ENCODE assay signal across 11 cellular contexts in genomic region chr3:52023860-52024764, GRCh38. TPM values are rescaled to one million over a fixed set of nuclear protein-coding genes. Genes with fewer than 3 reads are reported as not detected.
DNase-seq lines count a peak whose midpoint lies in the region; ATAC-seq and TF ChIP-seq lines count a peak whose summit lies in the region.
"Had no signal": no experiment of that assay in that cellular context is flagged by ENCODE, and none has a peak within 500 bp of the region (broad histone marks: within the 10 kb centered on the region; RNA-seq: fewer than 3 reads in every experiment).

No MANE protein-coding gene starts in this region.

- peak overlapping the region; percentile 37; the same call in 1 of the 2 replicates for H3K4me2 ChIP-seq in OCI-LY7 (ENCODE audit: low read length)
- H3K4me2 ChIP-seq in osteoblast (ENCODE audit: insufficient read depth, low read length): no peak overlapping the region

- intact Hi-C loops in OCI-LY7 (cut with micrococcal nuclease; ENCODE audit: unreplicated experiment): no loop called here

- DNase-seq in OCI-LY7 (ENCODE audit: low spot score) (peak; percentile 33), osteoblast (ENCODE audit: insufficient read length, low spot score, missing footprints) (no peak), KBM-7 (no peak), foreskin keratinocyte (no peak), midbrain (lab: John Stamatoyannopoulos, UW) (no peak)
- DNase-seq: central memory CD4-positive, alpha-beta T cell; hippocampal formation; SHP77 had no signal

- no peaks in the 10 kb centered on the region for H3K79me2 ChIP-seq in OCI-LY7 (ENCODE audit: insufficient read depth, low read depth, low read length)
- no peaks in the 10 kb centered on the region for H3K79me2 ChIP-seq in osteoblast (ENCODE audit: insufficient read depth, low read length)

- no peaks in the 10 kb centered on the region for H3K9me3 ChIP-seq in OCI-LY7 (ENCODE audit: low read length)
- H3K9me3 ChIP-seq in osteoblast (ENCODE audit: low read depth, low read length): no peaks in the 10 kb centered on the region

- H3K4me1 ChIP-seq in OCI-LY7 (ENCODE audit: insufficient read depth, low read length, poor library complexity, severe bottlenecking): peaks cover 9% of the 10 kb centered on the region
- peaks cover 32% of the 10 kb centered on the region for H3K4me1 ChIP-seq in osteoblast (ENCODE audit: insufficient read depth, low read length)
- H3K4me1 ChIP-seq in foreskin keratinocyte: no peaks in the 10 kb centered on the region

- TF ChIP-seq CTCF in OCI-LY7 (conservative IDR thresholded peaks at IDR 0.05; ENCODE audit: low read length) (no peak), osteoblast (IDR thresholded peaks at IDR 0.05; ENCODE audit: extremely low read depth, low read depth, low read length) (no peak), foreskin keratinocyte (conservative IDR thresholded peaks at IDR 0.05) (no peak)

- H3K27me3 ChIP-seq in osteoblast (ENCODE audit: insufficient read depth, low read length) (no peaks in the 10 kb centered on the region), foreskin keratinocyte (no peaks in the 10 kb centered on the region)

- in situ Hi-C loops in KBM-7 (cut with MboI; ENCODE audit: low pct_unique_long_range_greater_than_20kb, low sequenced_read_pairs): no loop called here

- peak overlapping the region; percentile 12; the same call in 1 of the 2 replicates for H2AFZ ChIP-seq in OCI-LY7 (ENCODE audit: low read length)
- H2AFZ ChIP-seq in osteoblast (ENCODE audit: low read length): peak overlapping the region; percentile 78

- no peaks in the 10 kb centered on the region for H4K20me1 ChIP-seq in OCI-LY7 (ENCODE audit: insufficient read depth, low read length)
- H4K20me1 ChIP-seq in osteoblast (ENCODE audit: insufficient read depth, low read length): no peaks in the 10 kb centered on the region

- H3K36me3 ChIP-seq in OCI-LY7 (ENCODE audit: insufficient read depth, low read length) (no peaks in the 10 kb centered on the region), osteoblast (ENCODE audit: insufficient read depth, low read length) (no peaks in the 10 kb centered on the region)

- POLR2A ChIA-PET in OCI-LY7 (lab: Charles Lee): interaction anchor here (0.6 to 1.3 kb wide), 2 partner anchors 33 to 94 kb away, joined by 3 to 6 read pairs; partner anchors contain the start of gene DUSP7

- no peak overlapping the region for H3K27ac ChIP-seq in OCI-LY7 (ENCODE audit: low read depth, low read length, poor library complexity, severe bottlenecking)
- H3K27ac ChIP-seq in osteoblast (ENCODE audit: low read depth, low read length): no peak overlapping the region
- no peak overlapping the region for H3K27ac ChIP-seq in foreskin keratinocyte

- H3K9me2 ChIP-seq in OCI-LY7 (ENCODE audit: insufficient read depth, low read length): no peaks in the 10 kb centered on the region

- no TSS peak for BruUV-seq in OCI-LY7 (replicated peaks; lab: Mats Ljungman, UMichigan)

- H3K4me3 ChIP-seq in OCI-LY7 (ENCODE audit: low read depth, low read length, poor library complexity, severe bottlenecking) (no peak overlapping the region), osteoblast (ENCODE audit: insufficient read depth, low read length) (no peak overlapping the region)

- ATAC-seq in GM18909 (IDR thresholded peaks at IDR 0.05; ENCODE audit: poor library complexity, unreplicated experiment): peak; percentile 79
- peak; percentile 64 for ATAC-seq in GM21825 (IDR thresholded peaks at IDR 0.05; ENCODE audit: unreplicated experiment)
- no peak for ATAC-seq in HG03378 (IDR thresholded peaks at IDR 0.05; ENCODE audit: unreplicated experiment)
- no peak for ATAC-seq in foreskin keratinocyte

- CTCF ChIA-PET in OCI-LY7 (lab: Charles Lee; ENCODE audit: unreplicated experiment): no interaction called here

RNA-seq across cellular contexts. Expression of gene RPL29, which starts 28.4 kb away (rescaled TPM):
- total RNA-seq in OCI-LY7 (2014; rRNA removed; shearing (Covaris generic)): 1,739 and 1,781 TPM in 2 replicates
- 1,513 and 1,535 TPM in 2 replicates for total RNA-seq in OCI-LY7 (2022)
- 824 and 862 TPM in 2 replicates for total RNA-seq in osteoblast
- total RNA-seq in foreskin keratinocyte: 1,319 and 1,629 TPM in 2 replicates
- polyA plus RNA-seq in foreskin keratinocyte: 2,404 and 2,789 TPM in 2 replicates

RNA-seq across cellular contexts. Expression of gene DUSP7, which starts 32.3 kb away (rescaled TPM):
- total RNA-seq in OCI-LY7 (2014; rRNA removed; shearing (Covaris generic)): 8.4 and 11.4 TPM in 2 replicates
- total RNA-seq in OCI-LY7 (2022) (13.5 and 14.4 TPM in 2 replicates), osteoblast (12.7 and 13.8 TPM in 2 replicates), foreskin keratinocyte (119 and 131 TPM in 2 replicates)
- 107 and 117 TPM in 2 replicates for polyA plus RNA-seq in foreskin keratinocyte

RNA-seq across cellular contexts. Expression of gene ACY1, which starts 40.8 kb away (rescaled TPM):
- 0.54 and 3.3 TPM in 2 replicates for total RNA-seq in OCI-LY7 (2014; rRNA removed; shearing (Covaris generic))
- 4.0 and 5.6 TPM in 2 replicates for total RNA-seq in OCI-LY7 (2022)
- 35.7 and 37.6 TPM in 2 replicates for total RNA-seq in osteoblast
- 62.3 and 69.9 TPM in 2 replicates for total RNA-seq in foreskin keratinocyte
- 62.5 and 73.2 TPM in 2 replicates for polyA plus RNA-seq in foreskin keratinocyte

RNA-seq across cellular contexts. Expression of gene ABHD14A, which starts 49.2 kb away (rescaled TPM):
- total RNA-seq in OCI-LY7 (2014; rRNA removed; shearing (Covaris generic)): 3.7 and 7.5 TPM in 2 replicates
- total RNA-seq in OCI-LY7 (2022) (8.9 and 10.5 TPM in 2 replicates), osteoblast (16.5 and 18.8 TPM in 2 replicates), foreskin keratinocyte (4.9 and 5.6 TPM in 2 replicates)
- polyA plus RNA-seq in foreskin keratinocyte: 8.9 and 9.5 TPM in 2 replicates

RNA-seq across cellular contexts. Expression of gene ABHD14B, which starts 50.3 kb away (rescaled TPM):
- total RNA-seq in OCI-LY7 (2014; rRNA removed; shearing (Covaris generic)): 11.3 and 16.1 TPM in 2 replicates
- total RNA-seq in OCI-LY7 (2022): 40.1 and 41.4 TPM in 2 replicates
- total RNA-seq in osteoblast: 38.7 and 44.2 TPM in 2 replicates
- total RNA-seq in foreskin keratinocyte: 23.0 and 25.8 TPM in 2 replicates
- polyA plus RNA-seq in foreskin keratinocyte: 30.5 and 33.6 TPM in 2 replicates

Comparison
In these comparisons a context has a peak if more than half of its experiments do, and no peak if none do; other contexts are left out.
1. ATAC-seq: peak in GM18909 (single experiment) and GM21825 (single experiment); none in HG03378 (single experiment) and foreskin keratinocyte (single experiment).